12 cellular contexts compared by ENCODE assay signal in the genomic region with DNA sequence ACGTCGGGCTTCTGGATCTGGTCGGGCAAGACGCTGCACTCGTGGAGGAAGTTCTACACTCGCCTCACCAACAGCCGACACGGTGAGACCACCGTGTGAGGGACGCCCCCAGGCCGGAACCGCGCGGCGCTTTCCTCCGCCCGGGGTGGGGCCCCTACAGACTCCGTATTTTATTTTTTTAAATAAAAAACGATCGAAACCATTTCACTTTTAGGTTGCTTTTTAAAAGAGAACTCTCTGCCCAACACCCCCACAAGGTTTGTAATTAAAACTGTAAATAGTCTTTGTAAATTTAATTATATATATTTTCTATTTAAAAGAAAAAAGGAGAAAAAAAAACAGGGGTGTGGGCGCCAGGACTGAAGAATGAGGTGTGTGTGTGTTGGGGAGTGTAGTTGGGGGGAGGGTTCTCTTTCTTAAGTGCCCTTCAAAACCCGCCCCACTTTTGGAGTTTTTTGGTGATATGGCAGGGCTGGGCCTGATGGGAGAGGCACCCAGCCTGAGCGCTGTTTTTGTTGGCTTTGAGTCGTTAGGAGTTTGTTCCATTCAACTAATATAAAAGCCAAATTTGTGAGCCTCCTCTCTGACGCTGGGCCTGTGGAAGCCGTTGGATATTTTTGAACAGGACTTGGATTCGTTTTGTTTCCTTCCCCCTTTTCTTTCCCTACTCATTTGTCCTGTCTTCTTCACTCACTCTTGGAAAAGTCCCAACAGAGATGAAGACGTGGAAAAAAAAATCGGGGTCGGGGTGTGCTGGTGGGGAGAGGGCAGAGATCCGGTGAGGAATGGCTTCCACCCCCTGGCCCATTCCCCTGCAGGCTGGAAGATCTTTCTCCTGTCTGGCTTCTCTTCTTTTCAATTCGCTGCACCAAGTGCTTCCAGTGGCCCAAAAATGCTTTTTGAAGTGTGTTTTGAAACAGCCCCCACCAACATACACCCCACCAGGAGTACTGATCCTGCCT. TPM values are rescaled to one million over a fixed set of nuclear protein-coding genes. Genes with fewer than 3 reads are reported as not detected.
DNase-seq lines count a peak whose midpoint lies in the region; ATAC-seq and TF ChIP-seq lines count a peak whose summit lies in the region.
"Had no signal": no experiment of that assay in that cellular context is flagged by ENCODE, and none has a peak within 500 bp of the region (broad histone marks: within the 10 kb centered on the region; RNA-seq: fewer than 3 reads in every experiment).

No MANE protein-coding gene starts in this region.

- H3K27ac Mint-ChIP-seq in effector memory CD8-positive, alpha-beta T cell = no peak overlapping the region
- peak overlapping the region; percentile 95 for H3K27ac Mint-ChIP-seq in neural progenitor cell

- peaks cover 48% of the 10 kb centered on the region for H3K4me1 ChIP-seq in HUES6 (ENCODE audit: control insufficient read depth, insufficient read depth, low read length)
- H3K4me1 ChIP-seq in neural progenitor cell = peaks cover 37% of the 10 kb centered on the region
- H3K4me1 ChIP-seq: parathyroid adenoma had no signal

- H4K20me1 ChIP-seq in neural progenitor cell (ENCODE audit: low read depth) = peaks cover 54% of the 10 kb centered on the region

- H3K9me3 ChIP-seq in HUES6 (ENCODE audit: control insufficient read depth, insufficient read depth, low read depth, low read length) (no peaks in the 10 kb centered on the region; the same call in 1 of the 2 replicates), neural progenitor cell (ENCODE audit: low read depth) (no peaks in the 10 kb centered on the region)

- peak overlapping the region; percentile 98 for H3K4me2 ChIP-seq in neural progenitor cell

- H3K4me1 Mint-ChIP-seq in effector memory CD8-positive, alpha-beta T cell (ENCODE audit: low read depth in 2 of 2) = peaks cover 24 to 27% of the 10 kb centered on the region in 2 donors
- H3K4me1 Mint-ChIP-seq in neural progenitor cell = peaks cover 66% of the 10 kb centered on the region

- H3K4me3 ChIP-seq in BJ (ENCODE audit: low read depth, low read length) = peak overlapping the region; percentile 76
- H3K4me3 ChIP-seq in HUES6 (ENCODE audit: low read depth, low read length) = peak overlapping the region; percentile 80
- H3K4me3 ChIP-seq in neural progenitor cell = peak overlapping the region; percentile 95

- H3K9ac ChIP-seq in HUES6 (ENCODE audit: low read length) (peak overlapping the region; percentile 50), neural progenitor cell (peak overlapping the region; percentile 79)
- H3K9ac ChIP-seq: parathyroid adenoma had no signal

- no peak overlapping the region for H3K27ac ChIP-seq in HUES6 (ENCODE audit: low read depth, low read length)
- peak overlapping the region; percentile 99 for H3K27ac ChIP-seq in neural progenitor cell
- H3K27ac ChIP-seq: parathyroid adenoma had no signal

- no peak for DNase-seq in BJ (ENCODE audit: low read depth)
- DNase-seq in effector memory CD8-positive, alpha-beta T cell = no peak
- no peak for DNase-seq in neural progenitor cell (ENCODE audit: low spot score)
- DNase-seq in stimulated activated CD8-positive, alpha-beta memory T cell treated with anti-CD3 and anti-CD28 coated beads, Interleukin-4, amount 100 ng/mL, for 48 hours = no peak
- no peak for DNase-seq in NCI-H82 treated with DMSO at 0.1 percent for 48 hours (lab: John Stamatoyannopoulos, UW; ENCODE audit: unreplicated experiment)
- DNase-seq: DMS79 treated with DMSO at 0.1 percent for 48 hours, NCI-H82 had no signal

- H3K79me2 ChIP-seq in neural progenitor cell (ENCODE audit: low read depth) = peaks cover 69% of the 10 kb centered on the region
- H3K79me2 ChIP-seq: parathyroid adenoma had no signal

- no peak overlapping the region for H2AFZ ChIP-seq in neural progenitor cell (replicated peaks)
- H2AFZ ChIP-seq: parathyroid adenoma had no signal

- H3K4me3 Mint-ChIP-seq in effector memory CD8-positive, alpha-beta T cell = peak overlapping the region; percentile 97 to 98
- H3K4me3 Mint-ChIP-seq in neural progenitor cell = peak overlapping the region; percentile 98

- CTCF ChIA-PET in BJ (lab: Yijun Ruan, JAX) = interaction anchor here (3.5 kb wide), 1 partner anchor 14 kb away, joined by 16 read pairs; no protein-coding TSS in a partner anchor

- H3F3A ChIP-seq in neural progenitor cell (ENCODE audit: low read depth) = peaks cover 92% of the 10 kb centered on the region

- H3K27me3 Mint-ChIP-seq in effector memory CD8-positive, alpha-beta T cell = peaks cover 59 to 97% of the 10 kb centered on the region in 2 donors
- H3K27me3 Mint-ChIP-seq in neural progenitor cell (ENCODE audit: insufficient read depth, low read depth) = peaks cover 6% of the 10 kb centered on the region

- peaks cover 15% of the 10 kb centered on the region for H3K36me3 Mint-ChIP-seq in effector memory CD8-positive, alpha-beta T cell (ENCODE audit: insufficient read depth)
- peaks cover 17% of the 10 kb centered on the region for H3K36me3 Mint-ChIP-seq in neural progenitor cell

- H3K36me3 ChIP-seq in BJ (ENCODE audit: control insufficient read depth, insufficient read depth, low read length) = peaks cover 6% of the 10 kb centered on the region
- H3K36me3 ChIP-seq in HUES6 (ENCODE audit: control insufficient read depth, insufficient read depth, low read length) = no peaks in the 10 kb centered on the region
- H3K36me3 ChIP-seq in neural progenitor cell = no peaks in the 10 kb centered on the region

- H3K9me3 Mint-ChIP-seq in effector memory CD8-positive, alpha-beta T cell = no peaks in the 10 kb centered on the region
- H3K9me3 Mint-ChIP-seq in neural progenitor cell = peaks cover 9% of the 10 kb centered on the region

- ATAC-seq in effector memory CD8-positive, alpha-beta T cell (replicated peaks) = no peak
- ATAC-seq in HG02623 (IDR thresholded peaks at IDR 0.05; ENCODE audit: unreplicated experiment) (no peak), HG03457 (IDR thresholded peaks at IDR 0.05; ENCODE audit: unreplicated experiment) (no peak)
- ATAC-seq: activated CD4-positive, CD25-positive, alpha-beta regulatory T cell treated with anti-CD3 and anti-CD28 coated beads, Interleukin-2, amount 50 U/mL, for 24 hours had no signal

- TF ChIP-seq CTCF in BJ (IDR thresholded peaks at IDR 0.05; ENCODE audit: insufficient read depth, low read depth, low read length) (no peak), neural progenitor cell (IDR thresholded peaks at IDR 0.05) (no peak)

- POLR2A ChIA-PET in BJ (lab: Charles Lee) = no interaction called here

- no peaks in the 10 kb centered on the region for H3K27me3 ChIP-seq in BJ (ENCODE audit: control insufficient read depth, insufficient read depth, low read length)
- peaks cover 63% of the 10 kb centered on the region for H3K27me3 ChIP-seq in HUES6 (ENCODE audit: control insufficient read depth, insufficient read depth, low read length)
- H3K27me3 ChIP-seq in neural progenitor cell = no peaks in the 10 kb centered on the region

RNA-seq across cellular contexts. Expression of a gene that starts 2.3 kb away (rescaled TPM):
- 57.1 and 93.1 TPM in 2 replicates for polyA plus RNA-seq in BJ (2011; rRNA removed)
- polyA minus RNA-seq in BJ (2011; rRNA and poly(A)+ RNA removed) = 95.2 and 116 TPM in 2 replicates
- 56.6 and 188 TPM in 2 replicates for total RNA-seq in neural progenitor cell (ENCODE audit: low replicate concordance)

RNA-seq across cellular contexts. Expression of a gene that starts 56.4 kb away (rescaled TPM):
- 12.4 and 13.7 TPM in 2 replicates for polyA plus RNA-seq in BJ (2011; rRNA removed)
- polyA minus RNA-seq in BJ (2011; rRNA and poly(A)+ RNA removed) = 13.8 and 14.1 TPM in 2 replicates
- total RNA-seq in neural progenitor cell (ENCODE audit: low replicate concordance) = 41.4 and 44.1 TPM in 2 replicates
